In the genomic region with DNA sequence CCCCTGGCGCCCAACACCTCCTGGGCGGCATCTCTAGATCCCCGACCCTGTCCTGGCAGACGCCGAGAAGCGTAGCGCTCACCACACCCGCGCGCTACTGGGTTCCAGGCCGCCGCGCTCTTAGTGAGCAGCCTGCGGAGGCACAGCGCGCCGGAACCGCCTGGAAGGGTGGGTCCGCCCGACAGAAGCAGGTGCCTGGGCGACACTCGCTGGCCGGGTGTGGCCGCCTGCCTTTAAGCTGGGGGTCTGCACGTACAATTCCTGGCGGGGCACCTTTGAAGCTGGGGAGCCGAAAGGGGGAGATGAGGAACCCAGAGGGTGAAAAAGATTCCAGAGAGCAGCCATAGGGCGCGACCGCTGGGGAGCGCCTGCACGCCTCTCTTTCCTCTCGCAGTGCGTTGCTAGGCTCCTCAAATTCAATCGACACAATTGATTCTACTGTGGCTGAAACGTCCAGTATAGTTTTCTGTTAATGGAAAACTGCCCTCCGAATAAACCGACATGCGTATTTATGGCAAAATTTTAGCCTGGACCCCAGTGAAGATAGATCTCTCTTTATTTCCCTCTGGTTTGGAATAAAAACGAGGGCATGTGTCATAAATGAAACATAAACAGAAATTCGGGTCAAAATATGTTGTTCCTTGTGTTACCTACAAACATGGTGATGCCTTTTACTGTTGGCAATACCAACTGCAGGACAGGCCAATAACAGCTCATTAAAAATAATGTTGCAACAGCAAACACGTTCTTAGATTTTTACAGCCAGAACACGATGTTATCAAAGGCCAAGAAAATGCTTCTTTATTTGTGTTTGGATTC, we compare ENCODE assay signal across 13 cellular contexts. TPM values are rescaled to one million over a fixed set of nuclear protein-coding genes. Genes with fewer than 3 reads are reported as not detected.
DNase-seq lines count a peak whose midpoint lies in the region; ATAC-seq, FAIRE-seq and TF ChIP-seq lines count a peak whose summit lies in the region.
"Had no signal": no experiment of that assay in that cellular context is flagged by ENCODE, and none has a peak within 500 bp of the region (broad histone marks: within the 10 kb centered on the region; RNA-seq: fewer than 3 reads in every experiment).

No MANE protein-coding gene starts in this region.

- 7% methylated on average over 21 of the region's 43 CpGs for WGBS in HepG2 (ENCODE audit: low lambda C conversion rate)
- 5% methylated on average over 24 of the region's 43 CpGs for WGBS in prostate gland

- POLR2A ChIA-PET in HepG2 (lab: Yijun Ruan, JAX) = interaction anchor here (1.2 to 1.7 kb wide), 4 partner anchors 9 to 105 kb away, joined by 3 to 11 read pairs (median 4); a partner anchor contains a TSS

- no TSS peak for BruUV-seq in HepG2 (replicated peaks; lab: Mats Ljungman, UMichigan)

- TF ChIP-seq EP300 in HepG2 (IDR thresholded peaks at IDR 0.05; ENCODE audit: low read depth in 2 of 2, low read length in 2 of 2) (no peak), HepG2 (CRISPR knock-in tag; IDR thresholded peaks at IDR 0.05; ENCODE audit: borderline replicate concordance) (no peak)

- in situ Hi-C loops in HepG2 (cut with HindIII; ENCODE audit: extremely low pct_ligation_motif_present, low pct_unique_long_range_greater_than_20kb) = no loop called here

- H3K4me2 ChIP-seq in HepG2 (ENCODE audit: low read depth, low read length) = peak overlapping the region; percentile 93

- TF ChIP-seq RAD21 in HepG2 (CRISPR knock-in tag; IDR thresholded peaks at IDR 0.05) = no peak

- H4K20me1 ChIP-seq in HepG2 (ENCODE audit: insufficient read depth, low read length) = no peaks in the 10 kb centered on the region

- H3K9me3 ChIP-seq in HepG2 (ENCODE audit: low read length) (no peaks in the 10 kb centered on the region), prostate gland (no peaks in the 10 kb centered on the region)
- H3K9me3 ChIP-seq: tibial artery had no signal

- H3K4me3 ChIP-seq in HepG2 (replicated peaks in 1 of 3; ENCODE audit: insufficient read depth in 1 of 3, low read depth in 2 of 3, low read length in 3 of 3) = peak overlapping the region; percentile 39 to 69 (median 44)
- no peak overlapping the region for H3K4me3 ChIP-seq in prostate gland
- H3K4me3 ChIP-seq: tibial artery had no signal

- no peaks in the 10 kb centered on the region for H3K79me2 ChIP-seq in HepG2 (ENCODE audit: insufficient read depth, low read length)

- CTCF ChIA-PET in HepG2 (lab: Yijun Ruan, JAX; ENCODE audit: low intra/inter-chr PET ratio, low total read pairs) = no interaction called here

- H3K9ac ChIP-seq in HepG2 (ENCODE audit: insufficient read depth, low read depth, low read length) = peak overlapping the region; percentile 20; the same call in 1 of the 2 replicates

- TF ChIP-seq POLR2A in GM12891 (IDR thresholded peaks at IDR 0.05; ENCODE audit: low read depth, low read length) (no peak), HepG2 (IDR thresholded peaks at IDR 0.05; ENCODE audit: insufficient read depth in 1 of 2, low read depth in 2 of 2, low read length in 2 of 2) (no peak), prostate gland (IDR thresholded peaks at IDR 0.05) (no peak)

- peak; percentile 50 for TF ChIP-seq CTCF in HepG2 (CRISPR knock-in tag; IDR thresholded peaks at IDR 0.05)
- TF ChIP-seq CTCF in prostate gland (IDR thresholded peaks at IDR 0.05) = no peak

- ATAC-seq in HepG2 = peak; percentile 51
- no peak for ATAC-seq in esophagus mucosa

- FAIRE-seq in GM12891 (lab: Jason Lieb, UNC) (peak; percentile 82), HepG2 (lab: Jason Lieb, UNC) (no peak), urothelium cell line (lab: Jason Lieb, UNC) (no peak)

- H3K36me3 ChIP-seq in HepG2 (replicated peaks in 1 of 2; ENCODE audit: control insufficient read depth in 1 of 2, insufficient read depth in 2 of 2, low read length in 2 of 2) = no peaks in the 10 kb centered on the region
- H3K36me3 ChIP-seq in prostate gland = no peaks in the 10 kb centered on the region
- H3K36me3 ChIP-seq: tibial artery had no signal

- peaks cover 59% of the 10 kb centered on the region for H3K4me1 ChIP-seq in HepG2 (ENCODE audit: insufficient read depth, low read length)
- H3K4me1 ChIP-seq in prostate gland (replicated peaks) = peaks cover 5% of the 10 kb centered on the region

- H3K27ac ChIP-seq in HepG2 (ENCODE audit: extremely low read length, insufficient read depth, low read length) (no peak overlapping the region), prostate gland (no peak overlapping the region)
- H3K27ac ChIP-seq: tibial artery had no signal

- no peak overlapping the region for H2AFZ ChIP-seq in HepG2 (ENCODE audit: low read length)

- intact Hi-C loops in HepG2 (cut with micrococcal nuclease; ENCODE audit: unreplicated experiment) (no loop called here), prostate gland (cut with DNase I) (loop anchor here (10.0 kb wide), 1 partner anchor 1264 kb away; no protein-coding TSS in a partner anchor)

- H3K27me3 ChIP-seq in HepG2 (ENCODE audit: control insufficient read depth in 1 of 2, insufficient read depth in 2 of 2, low read length in 2 of 2) (peaks cover 26 to 88% of the 10 kb centered on the region in 2 experiments), prostate gland (replicated peaks; ENCODE audit: insufficient read depth) (peaks cover 91% of the 10 kb centered on the region)

- DNase-seq in COLO668 (lab: John Stamatoyannopoulos, UW; ENCODE audit: unreplicated experiment) (peak; percentile 32), GM12891 (ENCODE audit: insufficient read length, low spot score) (no peak), HepG2 (ENCODE audit: low spot score) (no peak), prostate gland (ENCODE audit: low spot score) (no peak), SHP77 treated with DMSO at 0.1 percent for 48 hours (lab: John Stamatoyannopoulos, UW) (no peak), urothelium cell line (ENCODE audit: low spot score) (no peak)
- peak; percentile 15 for DNase-seq in activated CD4-positive, alpha-beta T cell treated with anti-CD3 and anti-CD28 coated beads, Interleukin-2, amount 50 U/mL, for 1 hour
- DNase-seq: NCI-H69; stimulated activated CD4-positive, alpha-beta T cell treated with anti-CD3 and anti-CD28 coated beads, Interleukin-2, amount 100 ng/mL, for 24 hours; tibial artery had no signal

RNA-seq across cellular contexts. Expression of a gene that starts 4.6 kb away (rescaled TPM):
- polyA plus RNA-seq in GM12891 (2012; ENCODE audit: low read depth, missing spikeins) = 15.9 TPM
- total RNA-seq in HepG2 (2016; rRNA removed; fragmentation: Illumina TruSeq; extraction: Trizol) (not detected in 2 replicates), prostate gland (not detected), esophagus mucosa (not detected)
- total RNA-seq in HepG2 (2016; cell fraction: cytosol; rRNA removed; fragmentation: Illumina TruSeq; extraction: Trizol; ENCODE audit: low read depth) = not detected in 2 replicates
- not detected in 2 replicates for total RNA-seq in HepG2 (2016; cell fraction: insoluble cytoplasmic fraction; rRNA removed; fragmentation: Illumina TruSeq; extraction: Trizol)
- total RNA-seq in HepG2 (2016; cell fraction: membrane; rRNA removed; fragmentation: Illumina TruSeq; extraction: Trizol) = not detected in 2 replicates
- total RNA-seq in HepG2 (2016; cell fraction: nucleus; rRNA removed; fragmentation: Illumina TruSeq; extraction: Trizol) = not detected in 2 replicates
- polyA plus RNA-seq in HepG2 (2011; rRNA removed) = not detected in 2 replicates
- not detected in 2 replicates for polyA plus RNA-seq in HepG2 (2011; cell fraction: cytosol; rRNA removed)
- not detected in 2 replicates for polyA plus RNA-seq in HepG2 (2011; cell fraction: nucleus; rRNA removed)
- polyA plus RNA-seq in HepG2 (2012) = not detected in 2 replicates
- not detected in 2 replicates for polyA plus RNA-seq in HepG2 (2016; cell fraction: cytosol; fragmentation: Illumina TruSeq; extraction: Trizol; ENCODE audit: low read depth)
- polyA plus RNA-seq in HepG2 (2016; cell fraction: insoluble cytoplasmic fraction; fragmentation: Illumina TruSeq; extraction: Trizol; ENCODE audit: low read depth) = not detected in 2 replicates
- not detected in 2 replicates for polyA plus RNA-seq in HepG2 (2016; cell fraction: membrane; fragmentation: Illumina TruSeq; extraction: Trizol; ENCODE audit: low read depth)
- not detected in 2 replicates for polyA plus RNA-seq in HepG2 (2016; cell fraction: nucleus; fragmentation: Illumina TruSeq; extraction: Trizol; ENCODE audit: insufficient read depth, low read depth)
- not detected in 2 replicates for polyA minus RNA-seq in HepG2 (2011; rRNA and poly(A)+ RNA removed; ENCODE audit: low replicate concordance)
- not detected in 2 replicates for polyA minus RNA-seq in HepG2 (2011; cell fraction: cytosol; rRNA and poly(A)+ RNA removed)
- polyA minus RNA-seq in HepG2 (2011; cell fraction: nucleus; rRNA and poly(A)+ RNA removed) = not detected in 2 replicates
- total RNA-seq: aorta had no signal
- polyA plus RNA-seq: aorta had no signal

RNA-seq across cellular contexts. Expression of a gene that starts 7.6 kb away (rescaled TPM):
- 14.7 TPM for polyA plus RNA-seq in GM12891 (2012; ENCODE audit: low read depth, missing spikeins)
- not detected in 2 replicates for total RNA-seq in HepG2 (2016; rRNA removed; fragmentation: Illumina TruSeq; extraction: Trizol)
- not detected in 2 replicates for total RNA-seq in HepG2 (2016; cell fraction: cytosol; rRNA removed; fragmentation: Illumina TruSeq; extraction: Trizol; ENCODE audit: low read depth)
- not detected in 2 replicates for total RNA-seq in HepG2 (2016; cell fraction: insoluble cytoplasmic fraction; rRNA removed; fragmentation: Illumina TruSeq; extraction: Trizol)
- not detected in 2 replicates for total RNA-seq in HepG2 (2016; cell fraction: membrane; rRNA removed; fragmentation: Illumina TruSeq; extraction: Trizol)
- total RNA-seq in HepG2 (2016; cell fraction: nucleus; rRNA removed; fragmentation: Illumina TruSeq; extraction: Trizol) = not detected in 2 replicates
- polyA plus RNA-seq in HepG2 (2011; rRNA removed) = not detected in 2 replicates
- polyA plus RNA-seq in HepG2 (2011; cell fraction: cytosol; rRNA removed) = 0.04 TPM in 1 of 2 replicates, not detected in the other
- not detected in 2 replicates for polyA plus RNA-seq in HepG2 (2011; cell fraction: nucleus; rRNA removed)
- polyA plus RNA-seq in HepG2 (2012) = not detected in 2 replicates
- not detected in 2 replicates for polyA plus RNA-seq in HepG2 (2016; cell fraction: cytosol; fragmentation: Illumina TruSeq; extraction: Trizol; ENCODE audit: low read depth)
- not detected in 2 replicates for polyA plus RNA-seq in HepG2 (2016; cell fraction: insoluble cytoplasmic fraction; fragmentation: Illumina TruSeq; extraction: Trizol; ENCODE audit: low read depth)
- polyA plus RNA-seq in HepG2 (2016; cell fraction: membrane; fragmentation: Illumina TruSeq; extraction: Trizol; ENCODE audit: low read depth) = not detected in 2 replicates
- polyA plus RNA-seq in HepG2 (2016; cell fraction: nucleus; fragmentation: Illumina TruSeq; extraction: Trizol; ENCODE audit: insufficient read depth, low read depth) = not detected in 2 replicates
- 0.14 TPM in 1 of 2 replicates, not detected in the other for polyA minus RNA-seq in HepG2 (2011; rRNA and poly(A)+ RNA removed; ENCODE audit: low replicate concordance)
- not detected in 2 replicates for polyA minus RNA-seq in HepG2 (2011; cell fraction: cytosol; rRNA and poly(A)+ RNA removed)
- not detected in 2 replicates for polyA minus RNA-seq in HepG2 (2011; cell fraction: nucleus; rRNA and poly(A)+ RNA removed)
- 1 to 10 TPM in 1 of 2 donors, not detected in 1; 1.0 TPM for total RNA-seq in prostate gland
- total RNA-seq in esophagus mucosa = not detected
- total RNA-seq: aorta, H4 had no signal
- polyA plus RNA-seq: aorta had no signal

RNA-seq across cellular contexts. Expression of a gene that starts 13.8 kb away (rescaled TPM):
- 181 TPM for polyA plus RNA-seq in GM12891 (2012; ENCODE audit: low read depth, missing spikeins)
- 174 and 230 TPM in 2 replicates for total RNA-seq in HepG2 (2016; rRNA removed; fragmentation: Illumina TruSeq; extraction: Trizol)
- total RNA-seq in HepG2 (2016; cell fraction: cytosol; rRNA removed; fragmentation: Illumina TruSeq; extraction: Trizol; ENCODE audit: low read depth) = 42.5 and 51.9 TPM in 2 replicates
- 170 and 239 TPM in 2 replicates for total RNA-seq in HepG2 (2016; cell fraction: insoluble cytoplasmic fraction; rRNA removed; fragmentation: Illumina TruSeq; extraction: Trizol)
- 74.0 and 86.8 TPM in 2 replicates for total RNA-seq in HepG2 (2016; cell fraction: membrane; rRNA removed; fragmentation: Illumina TruSeq; extraction: Trizol)
- 91.7 and 115 TPM in 2 replicates for total RNA-seq in HepG2 (2016; cell fraction: nucleus; rRNA removed; fragmentation: Illumina TruSeq; extraction: Trizol)
- 184 and 188 TPM in 2 replicates for polyA plus RNA-seq in HepG2 (2011; rRNA removed)
- 121 and 143 TPM in 2 replicates for polyA plus RNA-seq in HepG2 (2011; cell fraction: cytosol; rRNA removed)
- polyA plus RNA-seq in HepG2 (2011; cell fraction: nucleus; rRNA removed) = 242 and 278 TPM in 2 replicates
- 109 and 119 TPM in 2 replicates for polyA plus RNA-seq in HepG2 (2012)
- polyA plus RNA-seq in HepG2 (2016; cell fraction: cytosol; fragmentation: Illumina TruSeq; extraction: Trizol; ENCODE audit: low read depth) = 36.9 and 37.0 TPM in 2 replicates
- polyA plus RNA-seq in HepG2 (2016; cell fraction: insoluble cytoplasmic fraction; fragmentation: Illumina TruSeq; extraction: Trizol; ENCODE audit: low read depth) = 215 and 216 TPM in 2 replicates
- polyA plus RNA-seq in HepG2 (2016; cell fraction: membrane; fragmentation: Illumina TruSeq; extraction: Trizol; ENCODE audit: low read depth) = 40.5 and 49.2 TPM in 2 replicates
- 127 and 140 TPM in 2 replicates for polyA plus RNA-seq in HepG2 (2016; cell fraction: nucleus; fragmentation: Illumina TruSeq; extraction: Trizol; ENCODE audit: insufficient read depth, low read depth)
- 444 and 777 TPM in 2 replicates for polyA minus RNA-seq in HepG2 (2011; rRNA and poly(A)+ RNA removed; ENCODE audit: low replicate concordance)
- polyA minus RNA-seq in HepG2 (2011; cell fraction: cytosol; rRNA and poly(A)+ RNA removed) = 107 and 129 TPM in 2 replicates
- polyA minus RNA-seq in HepG2 (2011; cell fraction: nucleus; rRNA and poly(A)+ RNA removed) = 163 and 164 TPM in 2 replicates
- 10 to 100 TPM; 69.3 to 87.7 TPM for total RNA-seq in prostate gland
- total RNA-seq in esophagus mucosa = 65.2 TPM

Comparison
In these comparisons a context has a peak if more than half of its experiments do, and no peak if none do; other contexts are left out.
1. DNase-seq: peak in COLO668 (single experiment) and activated CD4-positive, alpha-beta T cell treated with anti-CD3 and anti-CD28 coated beads, Interleukin-2, amount 50 U/mL, for 1 hour (single experiment); none in GM12891 (single experiment), HepG2 (single experiment), prostate gland (single experiment), SHP77 treated with DMSO at 0.1 percent for 48 hours (single experiment) and urothelium cell line (single experiment).
2. H3K4me3 ChIP-seq: peak in HepG2 (3 of 3); none in prostate gland (0 of 2).